19 cellular contexts compared by ENCODE assay signal in the genomic region with DNA sequence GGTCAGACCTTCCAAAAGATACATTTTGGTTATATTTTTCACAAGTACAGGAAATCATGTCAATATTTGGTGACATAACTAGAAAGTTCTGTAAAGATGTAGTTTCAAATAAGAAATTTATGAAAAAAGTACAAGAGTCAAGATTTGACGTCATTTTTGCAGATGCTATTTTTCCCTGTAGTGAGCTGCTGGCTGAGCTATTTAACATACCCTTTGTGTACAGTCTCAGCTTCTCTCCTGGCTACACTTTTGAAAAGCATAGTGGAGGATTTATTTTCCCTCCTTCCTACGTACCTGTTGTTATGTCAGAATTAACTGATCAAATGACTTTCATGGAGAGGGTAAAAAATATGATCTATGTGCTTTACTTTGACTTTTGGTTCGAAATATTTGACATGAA. TPM values are rescaled to one million over a fixed set of nuclear protein-coding genes. Genes with fewer than 3 reads are reported as not detected.
DNase-seq lines count a peak whose midpoint lies in the region; ATAC-seq and TF ChIP-seq lines count a peak whose summit lies in the region.
"Had no signal": no experiment of that assay in that cellular context is flagged by ENCODE, and none has a peak within 500 bp of the region (broad histone marks: within the 10 kb centered on the region; RNA-seq: fewer than 3 reads in every experiment).

No MANE protein-coding gene starts in this region.

- H2AK5ac ChIP-seq in IMR-90 (ENCODE audit: low read depth, low read length) = peak overlapping the region; percentile 65; the same call in 1 of the 2 replicates
- H2AK5ac ChIP-seq in mesenchymal stem cell (ENCODE audit: low read length, severe bottlenecking) = no peak overlapping the region

- no peak overlapping the region for H2AK9ac ChIP-seq in IMR-90 (replicated peaks; ENCODE audit: low read depth, low read length, poor library complexity)

- no peaks in the 10 kb centered on the region for H3K36me3 ChIP-seq in IMR-90 (ENCODE audit: control insufficient read depth, insufficient read depth, low read length)
- no peaks in the 10 kb centered on the region for H3K36me3 ChIP-seq in colonic mucosa
- peaks cover 0 to 9% of the 10 kb centered on the region in 2 experiments for H3K36me3 ChIP-seq in mesenchymal stem cell (ENCODE audit: control insufficient read depth in 1 of 2, insufficient read depth in 2 of 2, low read depth in 1 of 2, low read length in 2 of 2)
- no peaks in the 10 kb centered on the region for H3K36me3 ChIP-seq in transverse colon

- H3K23ac ChIP-seq in IMR-90 (ENCODE audit: low read depth, low read length) (no peak overlapping the region), mesenchymal stem cell (ENCODE audit: low read length in 2 of 2) (no peak overlapping the region)

- ATAC-seq in IMR-90 (ENCODE audit: low read depth) (no peak), GM18520 (IDR thresholded peaks at IDR 0.05; ENCODE audit: unreplicated experiment) (no peak), GM19328 (IDR thresholded peaks at IDR 0.05; ENCODE audit: unreplicated experiment) (no peak)
- ATAC-seq: K562, SK-N-SH treated with all-trans-retinoic acid at 6 μM for 48 hours had no signal

- H3K14ac ChIP-seq in IMR-90 (replicated peaks; ENCODE audit: low read depth, low read length) (no peak overlapping the region), mesenchymal stem cell (ENCODE audit: low read length in 2 of 2) (no peak overlapping the region)

- intact Hi-C loops in IMR-90 (cut with micrococcal nuclease) = no loop called here
- intact Hi-C loops in colonic mucosa (cut with DNase I) = no loop called here
- intact Hi-C loops in transverse colon (cut with DNase I; ENCODE audit: low total_unique reads) = no loop called here

- H3K56ac ChIP-seq in IMR-90 (ENCODE audit: extremely low read depth, insufficient read depth, low read length) = no peak overlapping the region

- no peaks in the 10 kb centered on the region for H3K9me1 ChIP-seq in IMR-90 (ENCODE audit: insufficient read depth, low read length)

- TF ChIP-seq RAD21 in IMR-90 (IDR thresholded peaks at IDR 0.05; ENCODE audit: low read length) = no peak

- no peak overlapping the region for H4K5ac ChIP-seq in IMR-90 (ENCODE audit: low read depth, low read length)

- H3K4me3 ChIP-seq in IMR-90 (ENCODE audit: insufficient read depth, low read depth, low read length) = no peak overlapping the region
- H3K4me3 ChIP-seq in colonic mucosa = no peak overlapping the region
- H3K4me3 ChIP-seq in mesenchymal stem cell (ENCODE audit: insufficient read depth in 1 of 2, low read depth in 1 of 2, low read length in 2 of 2) = no peak overlapping the region
- H3K4me3 ChIP-seq in transverse colon = no peak overlapping the region
- H3K4me3 ChIP-seq: K562 had no signal

- H3K79me1 ChIP-seq in IMR-90 (ENCODE audit: low read depth in 1 of 2, low read length in 2 of 2) = no peaks in the 10 kb centered on the region
- H3K79me1 ChIP-seq in mesenchymal stem cell (replicated peaks; ENCODE audit: low read length, poor library complexity, severe bottlenecking) = peaks cover 3% of the 10 kb centered on the region

- H3K4ac ChIP-seq in IMR-90 (ENCODE audit: low read depth, low read length) = no peak overlapping the region
- H3K4ac ChIP-seq in mesenchymal stem cell (ENCODE audit: low read depth in 1 of 2, low read length in 2 of 2) = no peak overlapping the region

- H3K27ac ChIP-seq in IMR-90 (ENCODE audit: insufficient read depth, low read length) (no peak overlapping the region), colonic mucosa (peak overlapping the region; percentile 43), mesenchymal stem cell (ENCODE audit: low read length, poor library complexity, severe bottlenecking) (peak overlapping the region; percentile 70), transverse colon (peak overlapping the region; percentile 26 to 71 (median 53))
- H3K27ac ChIP-seq: C4-2B had no signal

- no peak for TF ChIP-seq POLR2A in IMR-90 (IDR thresholded peaks at IDR 0.05; ENCODE audit: low read depth, low read length)
- TF ChIP-seq POLR2A in transverse colon (IDR thresholded peaks at IDR 0.05) = no peak

- H4K91ac ChIP-seq in IMR-90 (ENCODE audit: insufficient read depth, low read depth, low read length) (no peak overlapping the region), mesenchymal stem cell (ENCODE audit: low read length) (no peak overlapping the region)

- in situ Hi-C loops in IMR-90 (cut with MboI; ENCODE audit: low sequenced_read_pairs) = no loop called here
- in situ Hi-C loops in transverse colon (cut with MboI; ENCODE audit: low pct_ligation_motif_present in 1 of 4, low pct_unique_long_range_greater_than_20kb in 1 of 4, low sequenced_read_pairs in 3 of 4) = no loop called here

- POLR2A ChIA-PET in IMR-90 (lab: Charles Lee; ENCODE audit: unreplicated experiment) = no interaction called here

- H2BK20ac ChIP-seq in IMR-90 (ENCODE audit: low read depth, low read length) = no peak overlapping the region

- dilution Hi-C loops in IMR-90 (cut with HindIII; ENCODE audit: low sequenced_read_pairs, unreplicated experiment) = no loop called here

- DNase-seq in IMR-90 (no peak), colonic mucosa (no peak), mesenchymal stem cell (no peak), transverse colon (no peak), T-helper 1 cell (no peak)
- DNase-seq: AML-193, GDM1, NCI-H1105, NCI-H2081 treated with DMSO at 0.1 percent for 48 hours, OCI-M1, SHP77 treated with DMSO at 0.1 percent for 48 hours had no signal

- H3K27me3 ChIP-seq in IMR-90 (ENCODE audit: control insufficient read depth, insufficient read depth, low read length) (no peaks in the 10 kb centered on the region), colonic mucosa (no peaks in the 10 kb centered on the region), mesenchymal stem cell (ENCODE audit: control insufficient read depth in 1 of 2, insufficient read depth in 1 of 2, low read length in 2 of 2) (no peaks in the 10 kb centered on the region), transverse colon (no peaks in the 10 kb centered on the region)

- H2BK5ac ChIP-seq in IMR-90 (ENCODE audit: low read depth, low read length, poor library complexity, severe bottlenecking) (no peak overlapping the region), mesenchymal stem cell (ENCODE audit: low read depth, low read length, poor library complexity, severe bottlenecking) (no peak overlapping the region)

- no peak for TF ChIP-seq EP300 in transverse colon (IDR thresholded peaks at IDR 0.05; ENCODE audit: low read depth)

- H2AFZ ChIP-seq in IMR-90 (replicated peaks; ENCODE audit: low read length, poor library complexity) (no peak overlapping the region), mesenchymal stem cell (ENCODE audit: low read depth, low read length) (no peak overlapping the region)

- whole genome bisulfite sequencing in IMR-90 (ENCODE audit: extremely low coverage in 2 of 2, insufficient read length in 1 of 2), 2 experiments = no CpG with 5 or more reads among the region's 3 CpGs
- 95% methylated on average over 3 of the region's 3 CpGs for WGBS in mesenchymal stem cell
- 45 to 59% methylated on average over 3 of the region's 3 CpGs for WGBS in transverse colon (ENCODE audit: low coverage in 1 of 2), 2 donors

- TF ChIP-seq CTCF in IMR-90 (conservative IDR thresholded peaks at IDR 0.05; ENCODE audit: low read depth, low read length) (no peak), colonic mucosa (IDR thresholded peaks at IDR 0.05) (no peak), transverse colon (IDR thresholded peaks at IDR 0.05) (no peak)

- no peak overlapping the region for H2BK12ac ChIP-seq in mesenchymal stem cell (ENCODE audit: low read length in 2 of 2)

- H3K18ac ChIP-seq in IMR-90 (ENCODE audit: low read depth, low read length) (no peak overlapping the region), mesenchymal stem cell (ENCODE audit: low read depth in 1 of 2, low read length in 2 of 2) (no peak overlapping the region)

- CTCF ChIA-PET in IMR-90 (lab: Yijun Ruan, JAX) = no interaction called here

- H3K9me3 ChIP-seq in IMR-90 (ENCODE audit: control insufficient read depth, insufficient read depth, low read length) (no peaks in the 10 kb centered on the region), colonic mucosa (no peaks in the 10 kb centered on the region), mesenchymal stem cell (ENCODE audit: control insufficient read depth, low read length) (no peaks in the 10 kb centered on the region), transverse colon (no peaks in the 10 kb centered on the region)

- H4K8ac ChIP-seq in IMR-90 (ENCODE audit: low read depth in 2 of 2, low read length in 2 of 2) = no peak overlapping the region
- H4K8ac ChIP-seq in mesenchymal stem cell (ENCODE audit: low read length) = no peak overlapping the region

- no peak overlapping the region for H3K4me2 ChIP-seq in IMR-90 (ENCODE audit: low read depth, low read length)
- H3K4me2 ChIP-seq in mesenchymal stem cell (ENCODE audit: low read length, poor library complexity, severe bottlenecking) = no peak overlapping the region

- H2BK15ac ChIP-seq in IMR-90 (ENCODE audit: low read depth, low read length) (no peak overlapping the region), mesenchymal stem cell (ENCODE audit: low read depth, poor library complexity, severe bottlenecking) (no peak overlapping the region)

- no peaks in the 10 kb centered on the region for H4K20me1 ChIP-seq in IMR-90 (ENCODE audit: insufficient read depth, low read length)

- H3K4me1 ChIP-seq in IMR-90 (ENCODE audit: control insufficient read depth, insufficient read depth, low read length) = peaks cover 5% of the 10 kb centered on the region
- no peaks in the 10 kb centered on the region for H3K4me1 ChIP-seq in colonic mucosa
- H3K4me1 ChIP-seq in mesenchymal stem cell (ENCODE audit: control insufficient read depth, insufficient read depth, low read depth, low read length) = peaks cover 5% of the 10 kb centered on the region
- H3K4me1 ChIP-seq in transverse colon = peaks cover 0 to 25% (median 7%) of the 10 kb centered on the region in 4 donors

- H3K9ac ChIP-seq in IMR-90 (ENCODE audit: low read depth, low read length) (no peak overlapping the region), colonic mucosa (ENCODE audit: low read depth in 2 of 2, low read length in 2 of 2) (no peak overlapping the region), mesenchymal stem cell (ENCODE audit: low read length) (no peak overlapping the region)

- H2BK120ac ChIP-seq in IMR-90 (ENCODE audit: low read depth, low read length) (no peak overlapping the region), mesenchymal stem cell (ENCODE audit: low read depth, low read length) (no peak overlapping the region)

- no TSS peak for BruUV-seq in IMR-90 (replicated peaks; lab: Mats Ljungman, UMichigan)

TF ChIP-seq in IMR-90, 13 proteins besides CTCF, POLR2A, EP300 and RAD21 (continues in another document):
- no peak for TF ChIP-seq RFX5 (IDR thresholded peaks at IDR 0.05; ENCODE audit: low read depth, low read length)
- TF ChIP-seq CHD1 (IDR thresholded peaks at IDR 0.05; ENCODE audit: low read depth, low read length) = no peak

RNA-seq across cellular contexts. Expression of a gene that starts 0.5 kb away (rescaled TPM):
- total RNA-seq in IMR-90 (2012; rRNA removed) (not detected in 2 replicates), colonic mucosa (1 to 10 TPM; 3.0 to 8.4 TPM), transverse colon (1 to 10 TPM in 3 of 4 donors, not detected in 1; 2.4 to 8.7 (median 5.6) TPM)
- 0.10 TPM in 1 of 2 replicates, not detected in the other for polyA plus RNA-seq in IMR-90 (2012; rRNA removed)
- 0.04 TPM in 1 of 2 replicates, not detected in the other for polyA plus RNA-seq in IMR-90 (2012; cell fraction: cytosol; rRNA removed)
- polyA plus RNA-seq in IMR-90 (2012; cell fraction: nucleus; rRNA removed; ENCODE audit: low replicate concordance) = not detected in 2 replicates
- 0.03 TPM for polyA plus RNA-seq in mesenchymal stem cell (2013, experiment 1 of 2)
- 0.04 TPM for polyA plus RNA-seq in mesenchymal stem cell (2013, experiment 2 of 2)
- total RNA-seq: H1, NCI-H460, RPMI7951 had no signal
- polyA plus RNA-seq: H1 had no signal
